ENCODE assay signal across 16 cellular contexts in the genomic region with DNA sequence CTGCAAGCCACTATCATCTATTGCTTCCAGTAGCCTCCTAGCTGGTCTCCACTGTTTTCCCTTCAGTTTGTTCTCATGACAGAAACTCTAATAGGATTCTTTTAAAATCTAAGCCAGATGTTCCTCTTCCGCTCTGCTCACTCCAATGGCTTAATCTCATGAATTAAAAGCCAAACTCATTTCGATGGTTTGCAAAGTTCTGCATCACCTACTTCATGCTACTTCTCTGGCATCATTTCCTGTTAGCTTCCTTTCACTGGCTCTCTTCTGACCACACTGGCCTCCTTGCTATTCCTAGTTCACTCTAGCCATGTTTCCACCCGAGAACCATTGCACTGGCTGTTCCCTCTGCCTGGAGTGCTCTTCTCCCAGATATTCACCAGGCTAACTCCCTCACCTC.
A peak's percentile ranks its signal among the peaks of the same experiment; 100 is the strongest.
DNase-seq lines count a peak whose midpoint lies in the region; ATAC-seq and TF ChIP-seq lines count a peak whose summit lies in the region.
"Had no signal": no experiment of that assay in that cellular context is flagged by ENCODE, and none has a peak within 500 bp of the region (broad histone marks: within the 10 kb centered on the region; RNA-seq: fewer than 3 reads in every experiment).

No MANE protein-coding gene starts in this region.

- no peaks in the 10 kb centered on the region for H3K9me3 Mint-ChIP-seq in activated naive CD8-positive, alpha-beta T cell treated with anti-CD3 and anti-CD28 coated beads for 36 hours
- H3K9me3 Mint-ChIP-seq in WTC11, result no peaks in the 10 kb centered on the region
- H3K9me3 Mint-ChIP-seq: central memory CD8-positive, alpha-beta T cell had no signal

- TF ChIP-seq CTCF in WTC11 (IDR thresholded peaks at IDR 0.05), result no peak

- no peaks in the 10 kb centered on the region for H3K36me3 Mint-ChIP-seq in activated naive CD8-positive, alpha-beta T cell treated with anti-CD3 and anti-CD28 coated beads for 36 hours
- H3K36me3 Mint-ChIP-seq in WTC11, result no peaks in the 10 kb centered on the region
- H3K36me3 Mint-ChIP-seq: CD4-positive, alpha-beta memory T cell had no signal

- H3K4me3 Mint-ChIP-seq in activated naive CD8-positive, alpha-beta T cell treated with anti-CD3 and anti-CD28 coated beads for 36 hours, result no peak overlapping the region
- no peak overlapping the region for H3K4me3 Mint-ChIP-seq in WTC11
- H3K4me3 Mint-ChIP-seq: CD4-positive, alpha-beta memory T cell; central memory CD8-positive, alpha-beta T cell had no signal

- no peaks in the 10 kb centered on the region for H3K4me1 Mint-ChIP-seq in activated naive CD8-positive, alpha-beta T cell treated with anti-CD3 and anti-CD28 coated beads for 36 hours
- H3K4me1 Mint-ChIP-seq in WTC11, result no peaks in the 10 kb centered on the region
- H3K4me1 Mint-ChIP-seq: CD4-positive, alpha-beta memory T cell; central memory CD8-positive, alpha-beta T cell had no signal

- POLR2A ChIA-PET in WTC11 (lab: Charles Lee), result no interaction called here

- peaks cover 14% of the 10 kb centered on the region for H3K27me3 Mint-ChIP-seq in activated naive CD8-positive, alpha-beta T cell treated with anti-CD3 and anti-CD28 coated beads for 36 hours
- H3K27me3 Mint-ChIP-seq in WTC11 (ENCODE audit: low read depth), result no peaks in the 10 kb centered on the region; the same call in 1 of the 2 replicates

- CTCF ChIA-PET in WTC11 (lab: Charles Lee), result no interaction called here

- ATAC-seq in GM18511 (IDR thresholded peaks at IDR 0.05; ENCODE audit: unreplicated experiment) (peak; percentile 81), GM21576 (IDR thresholded peaks at IDR 0.05; ENCODE audit: unreplicated experiment) (peak; percentile 71), HG03460 (IDR thresholded peaks at IDR 0.05; ENCODE audit: unreplicated experiment) (peak; percentile 56), WTC11 (no peak)

- DNase-seq in kidney tubule cell (ENCODE audit: low spot score) (peak; percentile 30), WTC11 (ENCODE audit: low spot score) (no peak), COLO668 (lab: John Stamatoyannopoulos, UW; ENCODE audit: unreplicated experiment) (no peak)
- no peak for DNase-seq in activated naive CD8-positive, alpha-beta T cell treated with anti-CD3 and anti-CD28 coated beads for 36 hours
- DNase-seq: activated CD4-positive, alpha-beta T cell treated with anti-CD3 and anti-CD28 coated beads for 48 hours; CD4-positive, alpha-beta memory T cell; KBM-7; mesenchymal stem cell; NCI-H1436; NCI-H524; RPMI8226; T-helper 2 cell had no signal

- no peak overlapping the region for H3K27ac Mint-ChIP-seq in activated naive CD8-positive, alpha-beta T cell treated with anti-CD3 and anti-CD28 coated beads for 36 hours
- no peak overlapping the region for H3K27ac Mint-ChIP-seq in WTC11
- H3K27ac Mint-ChIP-seq: CD4-positive, alpha-beta memory T cell had no signal

TF ChIP-seq in WTC11, 78 proteins besides CTCF, POLR2A, EP300 and RAD21:
- TF ChIP-seq OVOL2 (CRISPR knock-in tag; IDR thresholded peaks at IDR 0.05; ENCODE audit: borderline replicate concordance), result no peak
- TF ChIP-seq MYBL2 (CRISPR knock-in tag; IDR thresholded peaks at IDR 0.05), result no peak
